ENCODE assay signal across 8 cellular contexts in the genomic region with DNA sequence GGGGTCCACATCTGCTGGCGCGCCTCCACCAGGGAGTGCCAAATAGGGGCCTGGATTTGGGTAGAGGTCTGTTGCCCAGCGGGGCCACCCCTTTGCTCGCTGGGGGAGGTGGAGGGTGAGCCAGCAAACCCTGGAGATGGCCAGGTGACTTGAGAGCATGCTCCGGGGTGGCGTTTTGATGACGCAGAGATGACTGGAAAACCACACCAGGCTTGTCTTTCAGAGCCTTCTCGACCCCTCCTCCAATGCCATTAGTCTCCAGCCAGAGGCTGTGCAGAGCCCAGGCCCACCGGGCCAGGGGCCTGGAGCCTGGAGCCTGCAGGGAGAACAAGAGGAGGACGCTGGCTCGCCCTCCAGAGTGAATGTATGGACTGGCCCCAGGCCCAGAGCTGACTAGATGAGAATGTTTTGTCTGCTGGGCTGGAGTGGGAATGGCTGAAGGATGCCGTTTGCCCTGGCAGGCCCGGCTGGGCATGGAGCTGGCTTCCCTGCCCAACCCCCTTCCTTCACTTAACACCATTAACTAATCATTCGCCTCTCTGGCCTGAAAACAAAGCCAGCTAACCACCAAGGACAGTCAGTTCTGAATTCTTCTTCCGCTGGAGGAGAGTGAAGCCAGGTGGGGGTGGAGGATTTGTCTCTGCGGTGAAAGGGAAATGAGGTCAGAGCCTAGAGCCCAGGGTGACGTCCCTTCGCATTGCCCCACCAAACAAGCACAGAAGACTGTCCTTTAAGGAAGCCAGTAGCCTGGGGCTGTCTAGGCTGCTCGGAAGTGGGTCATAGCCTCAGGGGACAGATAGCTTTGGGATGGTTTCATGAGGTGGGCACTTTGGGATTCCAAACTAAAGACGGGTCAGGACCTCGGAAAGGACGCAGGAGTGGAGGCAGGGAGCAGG. TPM values are rescaled to one million over a fixed set of nuclear protein-coding genes. Genes with fewer than 3 reads are reported as not detected.
DNase-seq lines count a peak whose midpoint lies in the region; ATAC-seq, FAIRE-seq and TF ChIP-seq lines count a peak whose summit lies in the region.

No MANE protein-coding gene starts in this region.

- peaks cover 0 to 12% (median 6%) of the 10 kb centered on the region in 3 donors for H3K4me1 ChIP-seq in pancreas

- FAIRE-seq in pancreas (lab: Jason Lieb, UNC), result no peak

- no peaks in the 10 kb centered on the region for H3K9me3 Mint-ChIP-seq in activated CD4-positive, alpha-beta T cell treated with anti-CD3 and anti-CD28 coated beads, Interleukin-2, amount 10 ng/mL, durations not matched to agents 24 days and 14 days

- no peaks in the 10 kb centered on the region for H3K36me3 ChIP-seq in pancreas

- H3K36me3 Mint-ChIP-seq in activated CD4-positive, alpha-beta T cell treated with anti-CD3 and anti-CD28 coated beads, Interleukin-2, amount 10 ng/mL, durations not matched to agents 24 days and 14 days (ENCODE audit: low read depth), result no peaks in the 10 kb centered on the region

- peak overlapping the region; percentile 70 for H3K4me3 Mint-ChIP-seq in activated CD4-positive, alpha-beta T cell treated with anti-CD3 and anti-CD28 coated beads, Interleukin-2, amount 10 ng/mL, durations not matched to agents 24 days and 14 days

- peaks cover 30% of the 10 kb centered on the region for H3K27me3 Mint-ChIP-seq in activated CD4-positive, alpha-beta T cell treated with anti-CD3 and anti-CD28 coated beads, Interleukin-2, amount 10 ng/mL, durations not matched to agents 24 days and 14 days

- H3K4me3 ChIP-seq in epithelial cell of proximal tubule (ENCODE audit: low read depth, low read length) (no peak overlapping the region), pancreas (no peak overlapping the region)

- peak; percentile 77 for DNase-seq in activated CD4-positive, alpha-beta T cell treated with anti-CD3 and anti-CD28 coated beads, Interleukin-2, amount 10 ng/mL, durations not matched to agents 24 days and 14 days
- DNase-seq in activated CD4-positive, alpha-beta T cell treated with anti-CD3 and anti-CD28 coated beads for 1 hour, result no peak
- DNase-seq in RPMI7951 (ENCODE audit: low read depth) (peak; percentile 80), epithelial cell of proximal tubule (ENCODE audit: low read depth) (peak; percentile 62), pancreas (peak in 2 of 6 donors; percentile 17 to 53), NCI-H146 (lab: John Stamatoyannopoulos, UW) (no peak), HCEC 1CT (no peak)

- H3K4me1 Mint-ChIP-seq in activated CD4-positive, alpha-beta T cell treated with anti-CD3 and anti-CD28 coated beads, Interleukin-2, amount 10 ng/mL, durations not matched to agents 24 days and 14 days, result peaks cover 26% of the 10 kb centered on the region

- H3K27ac ChIP-seq in pancreas, result peak overlapping the region in 3 of 4 donors; percentile 22 to 58 (median 23)

- WGBS in pancreas, 2 donors, result 65 to 71% methylated on average over 22 of the region's 22 CpGs

- no peaks in the 10 kb centered on the region for H3K9me3 ChIP-seq in pancreas

- intact Hi-C loops in activated CD4-positive, alpha-beta T cell treated with anti-CD3 and anti-CD28 coated beads, Interleukin-2, amount 10 ng/mL, durations not matched to agents 24 days and 14 days (cut with micrococcal nuclease), result no loop called here
- intact Hi-C loops in pancreas (cut with DNase I), result no loop called here

- peaks cover 0 to 3% (median 0%) of the 10 kb centered on the region in 4 donors for H3K27me3 ChIP-seq in pancreas

- TF ChIP-seq CTCF in epithelial cell of proximal tubule (conservative IDR thresholded peaks at IDR 0.05; ENCODE audit: low read depth, low read length), result no peak
- no peak for TF ChIP-seq CTCF in pancreas (IDR thresholded peaks at IDR 0.05)

- peak overlapping the region; percentile 78 for H3K27ac Mint-ChIP-seq in activated CD4-positive, alpha-beta T cell treated with anti-CD3 and anti-CD28 coated beads, Interleukin-2, amount 10 ng/mL, durations not matched to agents 24 days and 14 days

- no peak for ATAC-seq in pancreas
- ATAC-seq in HG02970 (IDR thresholded peaks at IDR 0.05; ENCODE audit: low FRiP score, unreplicated experiment), result no peak

RNA-seq across cellular contexts. Expression of a gene that starts 1.6 kb away (rescaled TPM):
- 7.5 and 8.1 TPM in 2 replicates for total RNA-seq in activated CD4-positive, alpha-beta T cell treated with anti-CD3 and anti-CD28 coated beads, Interleukin-2, amount 10 ng/mL, durations not matched to agents 24 days and 14 days
- total RNA-seq in RPMI7951 (2014; rRNA removed; shearing (Covaris generic)), result 57.2 and 91.7 TPM in 2 replicates
- 660 and 1,105 TPM in 2 replicates for total RNA-seq in epithelial cell of proximal tubule
- 10 to 100 TPM; 11.2 to 46.7 (median 19.6) TPM for total RNA-seq in pancreas
- polyA plus RNA-seq in pancreas, result 10 to 100 TPM; 20.3 to 24.0 TPM

RNA-seq across cellular contexts. Expression of a gene that starts 15.8 kb away (rescaled TPM):
- 26.5 and 26.8 TPM in 2 replicates for total RNA-seq in activated CD4-positive, alpha-beta T cell treated with anti-CD3 and anti-CD28 coated beads, Interleukin-2, amount 10 ng/mL, durations not matched to agents 24 days and 14 days
- total RNA-seq in RPMI7951 (2014; rRNA removed; shearing (Covaris generic)), result 9.0 and 9.1 TPM in 2 replicates
- total RNA-seq in epithelial cell of proximal tubule, result 18.6 and 21.8 TPM in 2 replicates
- 10 to 100 TPM in 2 of 6 donors, 1 to 10 TPM in 4; 5.6 to 11.5 (median 8.5) TPM for total RNA-seq in pancreas
- 1 to 10 TPM; 4.9 to 8.8 TPM for polyA plus RNA-seq in pancreas

RNA-seq across cellular contexts. Expression of a gene that starts 22.2 kb away (rescaled TPM):
- not detected in 2 replicates for total RNA-seq in activated CD4-positive, alpha-beta T cell treated with anti-CD3 and anti-CD28 coated beads, Interleukin-2, amount 10 ng/mL, durations not matched to agents 24 days and 14 days
- 2.3 and 4.4 TPM in 2 replicates for total RNA-seq in RPMI7951 (2014; rRNA removed; shearing (Covaris generic))
- total RNA-seq in epithelial cell of proximal tubule (0.87 and 1.8 TPM in 2 replicates), pancreas (10 to 100 TPM in 3 of 6 donors, 1 to 10 TPM in 3; 6.7 to 22.9 (median 10.4) TPM)
- 10 to 100 TPM; 22.2 to 27.9 TPM for polyA plus RNA-seq in pancreas

RNA-seq across cellular contexts. Expression of a gene that starts 28.0 kb away (rescaled TPM):
- not detected in 2 replicates for total RNA-seq in activated CD4-positive, alpha-beta T cell treated with anti-CD3 and anti-CD28 coated beads, Interleukin-2, amount 10 ng/mL, durations not matched to agents 24 days and 14 days
- not detected in 2 replicates for total RNA-seq in RPMI7951 (2014; rRNA removed; shearing (Covaris generic))
- total RNA-seq in epithelial cell of proximal tubule, result not detected in 2 replicates
- total RNA-seq in pancreas, result not detected
- not detected for polyA plus RNA-seq in pancreas

Comparison
In these comparisons a context has a peak if more than half of its experiments do, and no peak if none do; other contexts are left out.
1. DNase-seq: peak in activated CD4-positive, alpha-beta T cell treated with anti-CD3 and anti-CD28 coated beads, Interleukin-2, amount 10 ng/mL, durations not matched to agents 24 days and 14 days (single experiment), RPMI7951 (single experiment) and epithelial cell of proximal tubule (single experiment); none in activated CD4-positive, alpha-beta T cell treated with anti-CD3 and anti-CD28 coated beads for 1 hour (single experiment), NCI-H146 (single experiment) and HCEC 1CT (single experiment).